In the genomic region with DNA sequence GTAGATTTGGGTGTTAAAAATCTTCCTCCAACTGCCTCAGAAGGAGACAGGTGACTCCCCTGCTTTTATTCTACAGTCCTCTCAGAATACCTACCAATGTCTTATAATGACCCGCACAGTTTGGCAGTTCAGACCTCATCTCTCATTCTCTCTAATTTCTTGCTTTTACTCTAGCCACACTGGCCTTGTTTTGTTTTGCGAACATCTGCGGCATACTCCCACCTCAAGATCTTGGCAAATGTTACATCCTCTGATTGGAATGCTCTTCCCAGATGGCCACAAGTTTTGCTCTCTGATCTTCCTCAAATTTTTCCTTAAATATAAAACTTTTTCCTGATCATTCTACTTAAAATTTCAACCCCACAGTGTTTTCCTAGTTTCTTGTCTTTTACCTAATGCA, we compare ENCODE assay signal across 30 cellular contexts.
DNase-seq lines count a peak whose midpoint lies in the region; ATAC-seq, FAIRE-seq and TF ChIP-seq lines count a peak whose summit lies in the region.
"Had no signal": no experiment of that assay in that cellular context is flagged by ENCODE, and none has a peak within 500 bp of the region (broad histone marks: within the 10 kb centered on the region; RNA-seq: fewer than 3 reads in every experiment).

No MANE protein-coding gene starts in this region.

- H3K4me2 ChIP-seq in astrocyte (ENCODE audit: low read length), result no peak overlapping the region
- H3K4me2 ChIP-seq: hepatocyte had no signal

- no peaks in the 10 kb centered on the region for H3K79me2 ChIP-seq in astrocyte (ENCODE audit: insufficient read depth, low read length)
- H3K79me2 ChIP-seq: hepatocyte had no signal

- no peak overlapping the region for H3K4me3 ChIP-seq in astrocyte (ENCODE audit: insufficient read depth, low read depth, low read length)
- H3K4me3 ChIP-seq: gastrocnemius medialis, hepatocyte, left lung, stomach, tibial artery had no signal

- no peaks in the 10 kb centered on the region for H3K4me1 ChIP-seq in astrocyte (ENCODE audit: insufficient read depth, low read length)
- H3K4me1 ChIP-seq: gastrocnemius medialis, left lung, stomach, tibial artery had no signal

- no peaks in the 10 kb centered on the region for H3K36me3 Mint-ChIP-seq in astrocyte (ENCODE audit: low read depth, unreplicated experiment)
- H3K36me3 Mint-ChIP-seq: CD8-positive, alpha-beta memory T cell; immature natural killer cell had no signal

- H4K20me1 ChIP-seq in astrocyte (ENCODE audit: insufficient read depth, low read length), result no peaks in the 10 kb centered on the region

- no peak overlapping the region for H3K27ac ChIP-seq in astrocyte (ENCODE audit: low read depth, low read length)
- H3K27ac ChIP-seq: 22Rv1, gastrocnemius medialis, hepatocyte, left lung, stomach, tibial artery had no signal

- no peaks in the 10 kb centered on the region for H3K9me3 ChIP-seq in astrocyte (ENCODE audit: insufficient read depth, low read depth, low read length)
- H3K9me3 ChIP-seq: gastrocnemius medialis had no signal

- H3K4me1 Mint-ChIP-seq in astrocyte (ENCODE audit: low read depth, unreplicated experiment), result peaks cover 2% of the 10 kb centered on the region
- H3K4me1 Mint-ChIP-seq: activated CD4-positive, alpha-beta T cell treated with anti-CD3 and anti-CD28 coated beads for 36 hours; CD8-positive, alpha-beta memory T cell; central memory CD8-positive, alpha-beta T cell; immature natural killer cell; mesothelial cell of epicardium; naive thymus-derived CD4-positive, alpha-beta T cell had no signal

- intact Hi-C loops in sciatic nerve (cut with DNase I), result no loop called here

- no peaks in the 10 kb centered on the region for H3K27me3 ChIP-seq in astrocyte (ENCODE audit: insufficient read depth, low read length)
- H3K27me3 ChIP-seq: gastrocnemius medialis, hepatocyte, left lung, stomach, tibial artery had no signal

- H2AFZ ChIP-seq in astrocyte (ENCODE audit: low read depth, low read length), result no peak overlapping the region
- H2AFZ ChIP-seq: hepatocyte had no signal

- H3K27me3 Mint-ChIP-seq in astrocyte (ENCODE audit: low read depth, unreplicated experiment), result no peaks in the 10 kb centered on the region
- H3K27me3 Mint-ChIP-seq: central memory CD8-positive, alpha-beta T cell had no signal

- H3K36me3 ChIP-seq in astrocyte (ENCODE audit: insufficient read depth, low read length), result no peaks in the 10 kb centered on the region
- H3K36me3 ChIP-seq: gastrocnemius medialis, left lung, stomach, tibial artery had no signal

- peaks cover 9% of the 10 kb centered on the region for H3K9me3 Mint-ChIP-seq in astrocyte (ENCODE audit: unreplicated experiment)

- no peak overlapping the region for H3K9ac ChIP-seq in astrocyte (ENCODE audit: low read length)

- ATAC-seq in sciatic nerve (peak; percentile 87), GM21723 (IDR thresholded peaks at IDR 0.05; ENCODE audit: unreplicated experiment) (no peak), GM18868 (IDR thresholded peaks at IDR 0.05; ENCODE audit: unreplicated experiment) (no peak)
- ATAC-seq: activated CD4-positive, alpha-beta T cell treated with anti-CD3 and anti-CD28 coated beads for 36 hours; activated naive CD4-positive, alpha-beta T cell treated with anti-CD3 and anti-CD28 coated beads, Interleukin-2, amount 50 U/mL, for 72 hours; gastrocnemius medialis; HCT116; left lung; naive thymus-derived CD4-positive, alpha-beta T cell; SK-N-SH treated with all-trans-retinoic acid at 6 μM for 48 hours had no signal

- H3K27ac Mint-ChIP-seq in astrocyte (ENCODE audit: unreplicated experiment), result no peak overlapping the region
- H3K27ac Mint-ChIP-seq: activated CD4-positive, alpha-beta T cell treated with anti-CD3 and anti-CD28 coated beads for 36 hours; CD8-positive, alpha-beta memory T cell; immature natural killer cell; mesothelial cell of epicardium; naive thymus-derived CD4-positive, alpha-beta T cell had no signal

- DNase-seq in DMS 273 (lab: John Stamatoyannopoulos, UW; ENCODE audit: unreplicated experiment), result peak; percentile 48
- no peak for DNase-seq in DMS 273 treated with DMSO at 0.1 percent for 48 hours (lab: John Stamatoyannopoulos, UW)
- peak; percentile 78 for DNase-seq in astrocyte (ENCODE audit: low read depth)
- DNase-seq in fibroblast of peridontal ligament (ENCODE audit: extremely low read depth), result peak; percentile 37
- DNase-seq in sciatic nerve (ENCODE audit: low spot score), result no peak
- DNase-seq in hypothalamus (lab: John Stamatoyannopoulos, UW), result no peak
- DNase-seq: activated CD4-positive, alpha-beta T cell treated with anti-CD3 and anti-CD28 coated beads for 36 hours; activated T-cell treated with anti-CD3 and anti-CD28 coated beads for 4 hours; anterior cingulate cortex; CD8-positive, alpha-beta memory T cell; DMS153; gastrocnemius medialis; immature natural killer cell; left lung; naive thymus-derived CD4-positive, alpha-beta T cell; occipital lobe; stimulated activated CD4-positive, alpha-beta T cell treated with anti-CD3 and anti-CD28 coated beads, Interleukin-2, amount 100 ng/mL, for 24 hours; stomach; tibial artery had no signal

- H3K4me3 Mint-ChIP-seq in astrocyte (ENCODE audit: unreplicated experiment), result no peak overlapping the region
- H3K4me3 Mint-ChIP-seq: activated CD4-positive, alpha-beta T cell treated with anti-CD3 and anti-CD28 coated beads for 36 hours; CD8-positive, alpha-beta memory T cell; central memory CD8-positive, alpha-beta T cell; immature natural killer cell; mesothelial cell of epicardium; naive thymus-derived CD4-positive, alpha-beta T cell had no signal

- FAIRE-seq in astrocyte (lab: Jason Lieb, UNC), result no peak
- FAIRE-seq: endothelial cell of umbilical vein, G401.6 had no signal

- no peak for TF ChIP-seq CTCF in astrocyte (IDR thresholded peaks at IDR 0.05; ENCODE audit: insufficient read depth, low read depth, low read length)

Comparison
In these comparisons a context has a peak if more than half of its experiments do, and no peak if none do; other contexts are left out.
1. DNase-seq: peak in DMS 273 (single experiment), astrocyte (single experiment) and fibroblast of peridontal ligament (single experiment); none in DMS 273 treated with DMSO at 0.1 percent for 48 hours (single experiment), sciatic nerve (single experiment) and hypothalamus (0 of 51).